Comparison of ENCODE assay signal across 25 cellular contexts in genomic region chr4:14924945-14925344, GRCh38.
DNase-seq lines count a peak whose midpoint lies in the region; ATAC-seq and TF ChIP-seq lines count a peak whose summit lies in the region.
"Had no signal": no experiment of that assay in that cellular context is flagged by ENCODE, and none has a peak within 500 bp of the region (broad histone marks: within the 10 kb centered on the region; RNA-seq: fewer than 3 reads in every experiment).

No MANE protein-coding gene starts in this region.

- peak; percentile 91 for ATAC-seq in esophagus mucosa
- ATAC-seq: heart right ventricle had no signal

- POLR2A ChIA-PET in PC-9 (lab: Charles Lee; ENCODE audit: unreplicated experiment): interaction anchor here (0.6 to 0.7 kb wide), 5 partner anchors 8 to 1507 kb away, joined by 3 to 5 read pairs (median 4); no protein-coding TSS in a partner anchor

- H3K4me1 ChIP-seq in PC-9 (replicated peaks; ENCODE audit: insufficient read depth): peaks cover 18% of the 10 kb centered on the region
- H3K4me1 ChIP-seq in smooth muscle cell (ENCODE audit: low read depth): peaks cover 3% of the 10 kb centered on the region
- no peaks in the 10 kb centered on the region for H3K4me1 ChIP-seq in testis
- H3K4me1 ChIP-seq: Peyer's patch, SJSA1, suprapubic skin, vagina had no signal

- peak; percentile 24 for DNase-seq in activated naive CD4-positive, alpha-beta T cell treated with anti-CD3 and anti-CD28 coated beads, Interleukin-2, amount 10 ng/mL, durations not matched to agents 7 days and 5 days
- no peak for DNase-seq in activated naive CD4-positive, alpha-beta T cell (lab: John Stamatoyannopoulos, UW)
- DNase-seq in PC-9 (peak; percentile 84 to 90), smooth muscle cell (lab: John Stamatoyannopoulos, UW; ENCODE audit: unreplicated experiment) (no peak), ureter (ENCODE audit: low spot score) (no peak), cerebellar nuclear complex (lab: John Stamatoyannopoulos, UW) (no peak), testis (no peak)
- DNase-seq: activated CD8-positive, alpha-beta memory T cell treated with anti-CD3 and anti-CD28 coated beads for 24 hours; brain microvascular endothelial cell; H9; heart right ventricle; left ventricle myocardium inferior; NCI-H146; NCI-H524; NK-92 treated with Interleukin-12 subunit alpha and Interleukin-12 subunit beta, amount 100 ng/mL, for 24 hours; Peyer's patch; posterior cingulate gyrus; WERI-Rb-1 had no signal

- 91% methylated on average over 2 of the region's 2 CpGs for WGBS in smooth muscle cell (ENCODE audit: low lambda C conversion rate)
- WGBS in testis, 2 donors: 80 to 100% methylated on average over 1 to 2 of the region's 2 CpGs

- no TSS peak for BruUV-seq in PC-9 (replicated peaks; lab: Mats Ljungman, UMichigan)

- H2AFZ ChIP-seq in PC-9 (no peak overlapping the region; the same call in 1 of the 2 replicates), smooth muscle cell (ENCODE audit: low read depth) (no peak overlapping the region)
- H2AFZ ChIP-seq: neural progenitor cell had no signal

- H3F3A ChIP-seq in PC-9 (ENCODE audit: insufficient read depth, low read depth) (peaks cover 12% of the 10 kb centered on the region; the same call in 1 of the 2 replicates), smooth muscle cell (ENCODE audit: low read depth) (no peaks in the 10 kb centered on the region)

- CTCF ChIA-PET in activated naive CD4-positive, alpha-beta T cell treated with anti-CD3 and anti-CD28 coated beads, Interleukin-2, amount 10 ng/mL, durations not matched to agents 7 days and 5 days (lab: Charles Lee): no interaction called here
- CTCF ChIA-PET in PC-9 (lab: Charles Lee): interaction anchor here (0.6 to 0.7 kb wide), 2 partner anchors 77 to 174 kb away, joined by 3 read pairs; no protein-coding TSS in a partner anchor

- H3K27ac Mint-ChIP-seq in activated naive CD4-positive, alpha-beta T cell treated with anti-CD3 and anti-CD28 coated beads, Interleukin-2, amount 10 ng/mL, durations not matched to agents 7 days and 5 days: no peak overlapping the region
- H3K27ac Mint-ChIP-seq: H9, neural progenitor cell had no signal

- H3K36me3 ChIP-seq in PC-9 (ENCODE audit: low read depth): no peaks in the 10 kb centered on the region
- no peaks in the 10 kb centered on the region for H3K36me3 ChIP-seq in smooth muscle cell (ENCODE audit: low read depth)
- no peaks in the 10 kb centered on the region for H3K36me3 ChIP-seq in testis (ENCODE audit: low read depth, missing control alignments)
- H3K36me3 ChIP-seq: brain microvascular endothelial cell, heart right ventricle, left ventricle myocardium inferior, neural progenitor cell, Peyer's patch, SJSA1, suprapubic skin, vagina, WERI-Rb-1 had no signal

- no peak overlapping the region for H3K4me3 ChIP-seq in PC-9
- no peak overlapping the region for H3K4me3 ChIP-seq in smooth muscle cell
- H3K4me3 ChIP-seq in testis: no peak overlapping the region
- H3K4me3 ChIP-seq: heart right ventricle, left ventricle myocardium inferior, neural progenitor cell, Peyer's patch, SJSA1, suprapubic skin, vagina had no signal

- no peaks in the 10 kb centered on the region for H3K9me3 Mint-ChIP-seq in activated naive CD4-positive, alpha-beta T cell treated with anti-CD3 and anti-CD28 coated beads, Interleukin-2, amount 10 ng/mL, durations not matched to agents 7 days and 5 days
- H3K9me3 Mint-ChIP-seq: H9; neural progenitor cell; T-helper 2 cell treated with Interferon-gamma antibody and Interleukin-4, amounts not matched to agents 5 μg/mL and 100 μg/mL, for 36 hours had no signal

- H3K36me3 Mint-ChIP-seq in activated naive CD4-positive, alpha-beta T cell treated with anti-CD3 and anti-CD28 coated beads, Interleukin-2, amount 10 ng/mL, durations not matched to agents 7 days and 5 days: no peaks in the 10 kb centered on the region
- H3K36me3 Mint-ChIP-seq: neural progenitor cell had no signal

- TF ChIP-seq CTCF in PC-9 (conservative IDR thresholded peaks at IDR 0.05) (no peak), smooth muscle cell (IDR thresholded peaks at IDR 0.05; ENCODE audit: borderline replicate concordance, insufficient read depth, poor library complexity, severe bottlenecking) (no peak), testis (IDR thresholded peaks at IDR 0.05) (no peak)

- no peak for TF ChIP-seq POLR2A in testis (IDR thresholded peaks at IDR 0.05)

- H3K9me3 ChIP-seq in PC-9 (ENCODE audit: insufficient read depth, low read depth) (no peaks in the 10 kb centered on the region), smooth muscle cell (replicated peaks; ENCODE audit: low read depth) (no peaks in the 10 kb centered on the region), testis (no peaks in the 10 kb centered on the region)
- H3K9me3 ChIP-seq: heart right ventricle, left ventricle myocardium inferior, Peyer's patch, SJSA1, suprapubic skin, vagina had no signal

- no peaks in the 10 kb centered on the region for H3K79me2 ChIP-seq in PC-9 (ENCODE audit: low read depth)
- no peaks in the 10 kb centered on the region for H3K79me2 ChIP-seq in smooth muscle cell (ENCODE audit: low read depth)

- H3K27me3 Mint-ChIP-seq in activated naive CD4-positive, alpha-beta T cell treated with anti-CD3 and anti-CD28 coated beads, Interleukin-2, amount 10 ng/mL, durations not matched to agents 7 days and 5 days: no peaks in the 10 kb centered on the region

- H3K9ac ChIP-seq in smooth muscle cell (ENCODE audit: low read depth): no peak overlapping the region
- H3K9ac ChIP-seq: neural progenitor cell had no signal

- H3K4me2 ChIP-seq in PC-9: peak overlapping the region; percentile 34
- no peak overlapping the region for H3K4me2 ChIP-seq in smooth muscle cell
- H3K4me2 ChIP-seq: neural progenitor cell had no signal

- H3K9me2 ChIP-seq in PC-9 (ENCODE audit: insufficient read depth): no peaks in the 10 kb centered on the region

- H3K27me3 ChIP-seq in PC-9 (ENCODE audit: insufficient read depth, low read depth) (no peaks in the 10 kb centered on the region), smooth muscle cell (ENCODE audit: low read depth) (no peaks in the 10 kb centered on the region), testis (no peaks in the 10 kb centered on the region)
- H3K27me3 ChIP-seq: brain microvascular endothelial cell, heart right ventricle, neural progenitor cell, Peyer's patch, SJSA1, suprapubic skin, vagina had no signal

- H3K27ac ChIP-seq in PC-9 (peak overlapping the region; percentile 75), smooth muscle cell (ENCODE audit: low read depth) (peak overlapping the region; percentile 52), testis (no peak overlapping the region)
- H3K27ac ChIP-seq: brain microvascular endothelial cell, C4-2B, heart right ventricle, left ventricle myocardium inferior, neural progenitor cell, Peyer's patch, SJSA1, suprapubic skin, vagina, WERI-Rb-1 had no signal

- no peak overlapping the region for H3K4me3 Mint-ChIP-seq in activated naive CD4-positive, alpha-beta T cell treated with anti-CD3 and anti-CD28 coated beads, Interleukin-2, amount 10 ng/mL, durations not matched to agents 7 days and 5 days
- H3K4me3 Mint-ChIP-seq: H9; neural progenitor cell; T-helper 2 cell treated with Interferon-gamma antibody and Interleukin-4, amounts not matched to agents 5 μg/mL and 100 μg/mL, for 36 hours had no signal

- intact Hi-C loops in PC-9 (cut with micrococcal nuclease; ENCODE audit: unreplicated experiment) (loop anchor here (2.0 kb wide), 2 partner anchors 46 to 78 kb away; partner anchors contain the start of gene CPEB2), testis (cut with DNase I; ENCODE audit: low total_unique reads) (no loop called here)

- no peaks in the 10 kb centered on the region for H3K4me1 Mint-ChIP-seq in activated naive CD4-positive, alpha-beta T cell treated with anti-CD3 and anti-CD28 coated beads, Interleukin-2, amount 10 ng/mL, durations not matched to agents 7 days and 5 days
- H3K4me1 Mint-ChIP-seq: neural progenitor cell had no signal

- H4K20me1 ChIP-seq in PC-9 (ENCODE audit: insufficient read depth): no peaks in the 10 kb centered on the region
- no peaks in the 10 kb centered on the region for H4K20me1 ChIP-seq in smooth muscle cell (ENCODE audit: low read depth)

Comparison
In these comparisons a context has a peak if more than half of its experiments do, and no peak if none do; other contexts are left out.
1. DNase-seq: peak in activated naive CD4-positive, alpha-beta T cell treated with anti-CD3 and anti-CD28 coated beads, Interleukin-2, amount 10 ng/mL, durations not matched to agents 7 days and 5 days (single experiment) and PC-9 (2 of 2); none in activated naive CD4-positive, alpha-beta T cell (0 of 4), smooth muscle cell (single experiment), ureter (single experiment), cerebellar nuclear complex (0 of 2) and testis (single experiment).
2. H3K27ac ChIP-seq: peak in PC-9 (single experiment) and smooth muscle cell (single experiment); none in testis (0 of 2).